ENCODE assay signal across 12 cellular contexts in the genomic region with DNA sequence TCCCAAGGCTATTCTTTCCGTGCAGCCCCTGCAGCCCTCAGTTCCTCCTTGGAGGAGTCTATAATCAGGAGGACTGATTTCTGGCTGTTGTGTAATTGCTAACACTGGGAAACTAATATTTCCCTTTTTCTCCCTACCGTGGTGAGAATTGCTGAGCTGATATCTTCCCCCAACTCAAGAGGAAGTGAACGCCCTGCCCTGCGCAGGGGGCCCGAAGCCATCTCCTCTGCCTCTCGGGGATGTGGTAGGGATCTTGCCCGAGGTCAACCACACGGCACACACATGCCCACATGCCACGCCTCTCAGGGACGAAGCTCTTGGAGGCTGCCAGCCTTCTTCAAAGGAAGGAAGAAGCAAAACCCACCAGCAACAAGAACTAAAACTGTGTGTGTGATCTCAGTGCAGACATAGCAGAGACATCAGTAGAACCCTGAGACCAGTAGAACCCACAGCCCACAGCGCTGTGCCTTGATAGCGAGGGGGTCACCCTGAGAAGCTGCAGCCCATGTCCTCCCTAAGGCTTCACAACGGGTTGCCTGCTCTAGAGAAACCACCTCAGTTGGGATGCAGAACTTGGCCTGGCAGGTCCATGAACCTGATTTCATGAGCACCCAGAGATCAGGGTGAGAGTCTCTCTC. TPM values are rescaled to one million over a fixed set of nuclear protein-coding genes. Genes with fewer than 3 reads are reported as not detected.
DNase-seq lines count a peak whose midpoint lies in the region; ATAC-seq, FAIRE-seq and TF ChIP-seq lines count a peak whose summit lies in the region.
"Had no signal": no experiment of that assay in that cellular context is flagged by ENCODE, and none has a peak within 500 bp of the region (broad histone marks: within the 10 kb centered on the region; RNA-seq: fewer than 3 reads in every experiment).

No MANE protein-coding gene starts in this region.

- DNase-seq in MV-4-11 (lab: John Stamatoyannopoulos, UW) (peak; percentile 98), cardiac septum (ENCODE audit: low spot score) (peak; percentile 78), D721Med (ENCODE audit: insufficient read length, low spot score) (no peak), vagina (ENCODE audit: extremely low spot score in 2 of 2) (no peak), progenitor cell of endocrine pancreas (ENCODE audit: low spot score, unreplicated experiment) (no peak)
- peak; percentile 14 for DNase-seq in activated CD4-positive, alpha-beta T cell treated with anti-CD3 and anti-CD28 coated beads, Interleukin-2, amount 50 U/mL, for 1 hour
- DNase-seq in stimulated activated CD4-positive, alpha-beta T cell treated with anti-CD3 and anti-CD28 coated beads, Interleukin-4, amount 100 ng/mL, for 1 hour: peak; percentile 7
- DNase-seq: effector CD8-positive, alpha-beta T cell; mesenchymal stem cell had no signal

- peaks cover 2% of the 10 kb centered on the region for H3K27me3 Mint-ChIP-seq in progenitor cell of endocrine pancreas

- no peak overlapping the region for H3K27ac Mint-ChIP-seq in progenitor cell of endocrine pancreas

- no peaks in the 10 kb centered on the region for H3K9me3 ChIP-seq in vagina
- H3K9me3 ChIP-seq: HAP-1 had no signal

- no peak overlapping the region for H3K4me3 Mint-ChIP-seq in progenitor cell of endocrine pancreas (ENCODE audit: low read depth)

- H3K27ac ChIP-seq in vagina: no peak overlapping the region

- H3K4me3 ChIP-seq in vagina: no peak overlapping the region
- H3K4me3 ChIP-seq: HAP-1 had no signal

- no peak for TF ChIP-seq POLR2A in vagina (IDR thresholded peaks at IDR 0.05)

- no peaks in the 10 kb centered on the region for H3K27me3 ChIP-seq in vagina

- FAIRE-seq in D721Med (lab: Jason Lieb, UNC): no peak
- FAIRE-seq: TTC549 had no signal

- no peaks in the 10 kb centered on the region for H3K36me3 Mint-ChIP-seq in progenitor cell of endocrine pancreas (ENCODE audit: insufficient read depth)

- H3K4me1 ChIP-seq in vagina: no peaks in the 10 kb centered on the region
- H3K4me1 ChIP-seq: HAP-1 had no signal

- H3K9me3 Mint-ChIP-seq in progenitor cell of endocrine pancreas (ENCODE audit: low read depth): no peaks in the 10 kb centered on the region

- intact Hi-C loops in cardiac septum (cut with DNase I) (no loop called here), vagina (cut with DNase I) (no loop called here)

- no peak for ATAC-seq in HG03442 (IDR thresholded peaks at IDR 0.05; ENCODE audit: unreplicated experiment)

- peaks cover 15% of the 10 kb centered on the region for H3K4me1 Mint-ChIP-seq in progenitor cell of endocrine pancreas (ENCODE audit: low read depth)

- H3K36me3 ChIP-seq in vagina: no peaks in the 10 kb centered on the region
- H3K36me3 ChIP-seq: HAP-1 had no signal

- no peak for TF ChIP-seq CTCF in D721Med (IDR thresholded peaks at IDR 0.05; ENCODE audit: insufficient read depth, missing control alignments)
- no peak for TF ChIP-seq CTCF in vagina (IDR thresholded peaks at IDR 0.05)
- TF ChIP-seq CTCF in progenitor cell of endocrine pancreas (IDR thresholded peaks at IDR 0.05; ENCODE audit: unreplicated experiment): no peak

RNA-seq across cellular contexts. Expression of a gene that starts 8.9 kb away (rescaled TPM):
- total RNA-seq in cardiac septum (14.0 TPM), vagina (25.3 TPM), progenitor cell of endocrine pancreas (29.0 and 31.3 TPM in 2 replicates)

Comparison
In these comparisons a context has a peak if more than half of its experiments do, and no peak if none do; other contexts are left out.
1. DNase-seq: peak in MV-4-11 (single experiment), activated CD4-positive, alpha-beta T cell treated with anti-CD3 and anti-CD28 coated beads, Interleukin-2, amount 50 U/mL, for 1 hour (single experiment), cardiac septum (single experiment) and stimulated activated CD4-positive, alpha-beta T cell treated with anti-CD3 and anti-CD28 coated beads, Interleukin-4, amount 100 ng/mL, for 1 hour (single experiment); none in D721Med (single experiment), vagina (0 of 2) and progenitor cell of endocrine pancreas (single experiment).